Comparison of ENCODE assay signal across 1 cellular context in genomic region chr6:52512199-52512598, GRCh38.
A peak's percentile ranks its signal among the peaks of the same experiment; 100 is the strongest.
TF ChIP-seq lines count a peak whose summit lies in the region.

No MANE protein-coding gene starts in this region.

TF ChIP-seq in IMR-90, 13 proteins besides CTCF, POLR2A, EP300 and RAD21:
- TF ChIP-seq SMC3 (IDR thresholded peaks at IDR 0.05; ENCODE audit: low read depth, low read length): peak; percentile 16; the same call in 1 of the 2 replicates
- peak; percentile 83 for TF ChIP-seq MAZ (IDR thresholded peaks at IDR 0.05; ENCODE audit: borderline replicate concordance, low read depth, low read length)
- TF ChIP-seq BHLHE40 (IDR thresholded peaks at IDR 0.05; ENCODE audit: low read depth, low read length): no peak
- peak; percentile 77 for TF ChIP-seq FOS (IDR thresholded peaks at IDR 0.05; ENCODE audit: low read depth, low read length)
